17 cellular contexts compared by ENCODE assay signal in the genomic region with DNA sequence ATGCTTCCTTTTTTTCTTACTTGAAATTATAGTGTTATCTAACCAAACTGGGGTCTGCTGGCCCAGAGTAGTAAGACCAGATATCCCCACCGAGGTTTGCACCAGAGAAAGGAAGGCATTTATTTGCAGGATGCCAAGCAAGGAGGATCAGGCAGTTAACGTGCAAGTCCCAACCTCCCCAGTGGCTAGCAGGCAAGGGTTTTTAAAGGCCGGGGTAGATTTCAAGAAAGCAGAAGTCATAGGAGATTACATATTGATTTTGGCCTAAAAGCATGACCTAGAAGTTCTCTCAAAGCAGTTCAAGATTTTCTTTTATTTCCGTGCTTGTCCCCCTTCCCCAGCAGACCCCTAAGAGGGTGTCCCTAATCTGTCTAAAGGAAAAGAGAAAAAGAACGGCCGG. TPM values are rescaled to one million over a fixed set of nuclear protein-coding genes. Genes with fewer than 3 reads are reported as not detected.
DNase-seq lines count a peak whose midpoint lies in the region; ATAC-seq, FAIRE-seq and TF ChIP-seq lines count a peak whose summit lies in the region.
"Had no signal": no experiment of that assay in that cellular context is flagged by ENCODE, and none has a peak within 500 bp of the region (broad histone marks: within the 10 kb centered on the region; RNA-seq: fewer than 3 reads in every experiment).

No MANE protein-coding gene starts in this region.

- WGBS in K562 (ENCODE audit: insufficient coverage, low coverage, missing lambda C conversion rate): 52% methylated on average over 4 of the region's 6 CpGs

- no peak for TF ChIP-seq EP300 in K562 (IDR thresholded peaks at IDR 0.05; ENCODE audit: low read length)

- DNase-seq in KBM-7 (peak; percentile 89), K562 (ENCODE audit: extremely low read depth in 1 of 4, low spot score in 3 of 4) (no peak), H4 (ENCODE audit: low spot score) (no peak), COR-L47 (lab: John Stamatoyannopoulos, UW) (no peak)
- DNase-seq: CD8-positive, alpha-beta T cell; MV-4-11; NCI-H187; NCI-H226; NCI-H524; T-helper 2 cell had no signal

- H3K27me3 ChIP-seq in OCI-LY3 (ENCODE audit: low read depth, low read length) (no peaks in the 10 kb centered on the region), K562 (ENCODE audit: control insufficient read depth in 2 of 2, insufficient read depth in 2 of 2, low read length in 2 of 2) (no peaks in the 10 kb centered on the region)
- H3K27me3 ChIP-seq: BLaER1 had no signal

- FAIRE-seq in K562 (lab: Jason Lieb, UNC): no peak
- FAIRE-seq: A549 had no signal

- no peaks in the 10 kb centered on the region for H3K9me3 ChIP-seq in OCI-LY3 (ENCODE audit: insufficient read depth, low read length)
- no peaks in the 10 kb centered on the region for H3K9me3 ChIP-seq in K562 (replicated peaks; ENCODE audit: control insufficient read depth, insufficient read depth, low read depth, low read length)
- H3K9me3 ChIP-seq: A549, BLaER1, HAP-1 had no signal

- H3K4me2 ChIP-seq in OCI-LY3 (ENCODE audit: low read length): no peak overlapping the region
- no peak overlapping the region for H3K4me2 ChIP-seq in K562 (ENCODE audit: insufficient read depth, low read length)
- H3K4me2 ChIP-seq: BLaER1 had no signal

- no peak overlapping the region for H3K9ac ChIP-seq in OCI-LY3 (ENCODE audit: low read length)
- no peak overlapping the region for H3K9ac ChIP-seq in K562 (ENCODE audit: insufficient read depth in 1 of 2, low read depth in 2 of 2, low read length in 2 of 2)
- H3K9ac ChIP-seq: BLaER1 had no signal

- no peaks in the 10 kb centered on the region for H3K36me3 ChIP-seq in OCI-LY3 (replicated peaks; ENCODE audit: low read depth, low read length)
- H3K36me3 ChIP-seq in K562 (ENCODE audit: control insufficient read depth, insufficient read depth, low read length): no peaks in the 10 kb centered on the region
- H3K36me3 ChIP-seq: BLaER1, HAP-1 had no signal

- no peaks in the 10 kb centered on the region for H3K79me2 ChIP-seq in OCI-LY3 (ENCODE audit: low read length)
- H3K79me2 ChIP-seq in K562 (ENCODE audit: control insufficient read depth, insufficient read depth, low read length): no peaks in the 10 kb centered on the region

- H3K9me1 ChIP-seq in K562 (ENCODE audit: control insufficient read depth, insufficient read depth, low read length): no peaks in the 10 kb centered on the region

- H3K4me1 ChIP-seq in OCI-LY3 (ENCODE audit: low read length): peaks cover 10% of the 10 kb centered on the region
- peaks cover 0 to 15% of the 10 kb centered on the region in 2 experiments; a peak in 2 of 5 replicates for H3K4me1 ChIP-seq in K562 (replicated peaks in 1 of 2; ENCODE audit: control insufficient read depth in 2 of 2, insufficient read depth in 2 of 2, low read length in 2 of 2)
- H3K4me1 ChIP-seq: A549 had no signal

- ATAC-seq in K562 (no peak), HG03135 (IDR thresholded peaks at IDR 0.05; ENCODE audit: unreplicated experiment) (no peak), HG03280 (IDR thresholded peaks at IDR 0.05; ENCODE audit: unreplicated experiment) (no peak)
- ATAC-seq: CD8-positive, alpha-beta T cell had no signal

- H3K4me3 ChIP-seq in OCI-LY3 (ENCODE audit: low read length) (no peak overlapping the region), K562 (no peak overlapping the region)
- H3K4me3 ChIP-seq: BLaER1, HAP-1 had no signal

- intact Hi-C loops in K562 (cut with micrococcal nuclease): loop anchor here (10.0 kb wide), 1 partner anchor 111 kb away; no protein-coding TSS in a partner anchor

- no peak for TF ChIP-seq POLR2A in K562 (conservative IDR thresholded peaks at IDR 0.05)

- no peak for TF ChIP-seq CTCF in C4-2B (conservative IDR thresholded peaks at IDR 0.05)
- no peak for TF ChIP-seq CTCF in OCI-LY3 (IDR thresholded peaks at IDR 0.05; ENCODE audit: low read depth, low read length)
- TF ChIP-seq CTCF in K562 (IDR thresholded peaks at IDR 0.05 in 2 of 3, conservative IDR thresholded peaks at IDR 0.05 in 1 of 3; ENCODE audit: insufficient read depth in 2 of 3, low read depth in 1 of 3, low read length in 3 of 3): no peak

- H4K20me1 ChIP-seq in OCI-LY3 (ENCODE audit: insufficient read depth, low read length) (no peaks in the 10 kb centered on the region), K562 (replicated peaks; ENCODE audit: control insufficient read depth, insufficient read depth, low read length) (no peaks in the 10 kb centered on the region)
- H4K20me1 ChIP-seq: BLaER1 had no signal

- no TSS peak for BruUV-seq in K562 (replicated peaks; lab: Mats Ljungman, UMichigan)

- CTCF ChIA-PET in K562 (lab: Yijun Ruan, JAX; ENCODE audit: low intra/inter-chr PET ratio): interaction anchor here (1.1 kb wide), 1 partner anchor 568 kb away, joined by 3 read pairs; no protein-coding TSS in a partner anchor

- POLR2A ChIA-PET in K562 (lab: Yijun Ruan, JAX): interaction anchor here (0.6 to 0.9 kb wide), 2 partner anchors 9 to 316 kb away, joined by 3 to 4 read pairs; no protein-coding TSS in a partner anchor

- H3K27ac ChIP-seq in C4-2B (peak overlapping the region; percentile 16), OCI-LY3 (ENCODE audit: low read length) (no peak overlapping the region), K562 (ENCODE audit: extremely low read depth, low read depth, low read length) (no peak overlapping the region)
- H3K27ac ChIP-seq: A549, BLaER1 had no signal

- H2AFZ ChIP-seq in OCI-LY3 (ENCODE audit: low read depth, low read length) (peak overlapping the region; percentile 99; the same call in 1 of the 2 replicates), K562 (ENCODE audit: low read depth, low read length) (0 out of 2 replicates have a peak overlapping the region, but pooled peaks have one; percentile 75)

- in situ Hi-C loops in KBM-7 (cut with MboI; ENCODE audit: low pct_unique_long_range_greater_than_20kb, low sequenced_read_pairs) (no loop called here), K562 (cut with MboI) (no loop called here)

- TF ChIP-seq RAD21 in K562 (CRISPR knock-in tag; conservative IDR thresholded peaks at IDR 0.05 in 1 of 2, IDR thresholded peaks at IDR 0.05 in 1 of 2): no peak

TF ChIP-seq in K562, 482 proteins besides CTCF, POLR2A, EP300 and RAD21 (continues in another document):
- peak; percentile 33; the same call in 1 of the 2 replicates for TF ChIP-seq SPI1 (IDR thresholded peaks at IDR 0.05; ENCODE audit: borderline replicate concordance, low read depth, low read length)
- no peak for TF ChIP-seq GTF2B (IDR thresholded peaks at IDR 0.05; ENCODE audit: extremely low read depth, insufficient read length)
- no peak for TF ChIP-seq BRCA1 (IDR thresholded peaks at IDR 0.05)
- TF ChIP-seq BRCA1 (CRISPR knock-in tag; IDR thresholded peaks at IDR 0.05): no peak

RNA-seq across cellular contexts. Expression of gene STRIT1, which starts 32.8 kb away (rescaled TPM):
- not detected in 2 replicates for total RNA-seq in K562 (2011; cell fraction: chromatin; rRNA removed; ENCODE audit: low replicate concordance)
- total RNA-seq in K562 (2011; cell fraction: nucleolus; rRNA removed): not detected in 2 replicates
- not detected in 2 replicates for total RNA-seq in K562 (2011; cell fraction: nucleoplasm; rRNA removed)
- not detected in 2 replicates for total RNA-seq in K562 (2014; rRNA removed)
- not detected in 2 replicates for total RNA-seq in K562 (2014; rRNA removed; fragmentation: Illumina TruSeq; extraction: Trizol)
- total RNA-seq in K562 (2015; rRNA removed; fragmentation: Illumina TruSeq; extraction: Trizol): not detected in 2 replicates
- not detected in 2 replicates for total RNA-seq in K562 (2021)
- polyA plus RNA-seq in K562 (2011; rRNA removed): not detected in 2 replicates
- not detected in 2 replicates for polyA plus RNA-seq in K562 (2011; cell fraction: cytosol; rRNA removed)
- polyA plus RNA-seq in K562 (2011; cell fraction: nucleus; rRNA removed): not detected in 2 replicates
- not detected in 2 replicates for polyA plus RNA-seq in K562 (2012)
- not detected in 2 replicates for polyA plus RNA-seq in K562 (2014; fragmentation: Illumina TruSeq; extraction: Trizol)
- not detected for polyA plus RNA-seq in K562 (2014; fragmentation: Nextera tagmentation; extraction: Ambion mirVana)
- not detected in 2 replicates for polyA plus RNA-seq in K562 (2014; rRNA removed)
- polyA minus RNA-seq in K562 (2011; rRNA and poly(A)+ RNA removed): not detected in 2 replicates
- not detected in 2 replicates for polyA minus RNA-seq in K562 (2011; cell fraction: cytosol; rRNA and poly(A)+ RNA removed)
- polyA minus RNA-seq in K562 (2011; cell fraction: nucleus; rRNA and poly(A)+ RNA removed): not detected in 2 replicates
- total RNA-seq in H4 (2014; rRNA removed; shearing (Covaris generic)): not detected in 2 replicates
- total RNA-seq: CD8-positive, alpha-beta T cell had no signal
- polyA plus RNA-seq: A549 had no signal
